ENCODE assay signal across 8 cellular contexts in the genomic region with DNA sequence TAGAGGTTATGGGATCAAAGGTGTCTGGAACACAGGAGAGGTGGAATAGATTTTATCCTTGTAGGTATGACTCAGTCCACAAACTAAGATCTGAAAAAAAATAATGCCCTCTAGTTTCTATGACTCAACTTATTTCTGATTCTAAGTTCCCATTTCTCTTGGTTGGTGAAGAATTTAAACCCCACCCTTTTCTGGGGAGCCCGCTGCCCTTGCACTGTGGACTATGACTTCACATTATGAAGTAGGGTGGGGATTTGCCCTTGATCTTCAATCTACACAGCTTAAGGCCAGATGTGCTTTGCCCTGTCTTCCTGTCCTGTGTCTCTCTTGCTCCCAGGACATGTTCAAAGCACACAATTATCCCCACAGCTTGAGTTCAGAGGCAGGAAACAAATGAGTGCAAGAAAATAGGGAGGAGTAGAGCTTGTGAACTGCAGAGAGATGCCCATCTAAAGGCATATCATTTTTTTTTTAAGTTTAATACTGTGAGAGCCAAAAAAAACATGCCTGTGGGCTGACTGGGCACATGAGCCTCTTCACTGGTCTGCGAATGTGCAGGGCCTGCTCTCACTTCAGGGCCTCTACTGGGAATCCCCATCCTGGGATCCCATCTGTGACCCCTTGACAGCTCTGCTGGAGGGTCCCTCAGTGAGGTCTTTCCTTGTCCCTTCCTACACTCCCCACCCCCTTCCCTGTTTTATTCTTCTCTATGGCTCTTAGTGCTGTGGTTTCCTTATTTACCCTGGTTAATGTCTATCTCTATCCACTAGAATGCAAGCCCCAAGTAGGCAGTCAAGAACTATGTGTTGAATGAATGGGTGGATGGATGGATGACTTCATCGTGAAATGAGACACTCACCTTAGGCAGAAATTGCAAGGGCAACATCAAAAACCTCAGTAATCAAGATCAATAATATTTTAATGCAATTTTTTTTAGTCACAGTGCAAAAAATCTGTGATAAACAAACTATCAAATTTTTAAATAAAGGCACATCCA.
A peak's percentile ranks its signal among the peaks of the same experiment; 100 is the strongest.
DNase-seq lines count a peak whose midpoint lies in the region; ATAC-seq, FAIRE-seq and TF ChIP-seq lines count a peak whose summit lies in the region.

No MANE protein-coding gene starts in this region.

- intact Hi-C loops in MCF 10A (cut with micrococcal nuclease) (loop anchor here (1.0 to 2.0 kb wide), 3 partner anchors 28 to 62 kb away; partner anchors contain the start of gene CD58), breast epithelium (cut with DNase I; ENCODE audit: low total_unique reads) (no loop called here)
- intact Hi-C loops in activated CD4-positive, alpha-beta memory T cell treated with anti-CD3 and anti-CD28 coated beads for 36 hours (cut with micrococcal nuclease), result loop anchor here (1.0 kb wide), 2 partner anchors 47 to 318 kb away; no protein-coding TSS in a partner anchor

- no peaks in the 10 kb centered on the region for H3K79me2 ChIP-seq in keratinocyte (ENCODE audit: control insufficient read depth, insufficient read depth, low read length)

- peaks cover 10% of the 10 kb centered on the region for H3K36me3 Mint-ChIP-seq in MCF 10A (ENCODE audit: insufficient read depth, unreplicated experiment)
- peaks cover 13% of the 10 kb centered on the region for H3K36me3 Mint-ChIP-seq in activated CD4-positive, alpha-beta memory T cell treated with anti-CD3 and anti-CD28 coated beads for 36 hours

- TF ChIP-seq CTCF in MCF 10A (IDR thresholded peaks at IDR 0.05; ENCODE audit: unreplicated experiment) (no peak), breast epithelium (IDR thresholded peaks at IDR 0.05) (no peak), HL-60 (IDR thresholded peaks at IDR 0.05; ENCODE audit: insufficient read depth, low read length) (no peak), keratinocyte (optimal IDR thresholded peaks at IDR 0.05 in 1 of 3, IDR thresholded peaks at IDR 0.05 in 1 of 3, conservative IDR thresholded peaks at IDR 0.05 in 1 of 3; ENCODE audit: extremely low read depth in 1 of 3, insufficient read depth in 2 of 3, low read length in 3 of 3) (no peak)

- dilution Hi-C loops in keratinocyte (cut with MboI; ENCODE audit: extremely low pct_ligation_motif_present, low sequenced_read_pairs), result no loop called here

- CTCF ChIA-PET in MCF 10A (lab: Yijun Ruan, JAX), result interaction anchor here (0.7 to 1.6 kb wide), 6 partner anchors 11 to 717 kb away, joined by 3 to 7 read pairs (median 3); no protein-coding TSS in a partner anchor
- CTCF ChIA-PET in activated CD4-positive, alpha-beta memory T cell treated with anti-CD3 and anti-CD28 coated beads for 36 hours (lab: Charles Lee), result interaction anchor here (1.1 to 2.7 kb wide), 3 partner anchors 10 to 370 kb away, joined by 3 to 13 read pairs (median 4); no protein-coding TSS in a partner anchor

- H3K4me1 ChIP-seq in breast epithelium (peaks cover 3 to 6% of the 10 kb centered on the region in 2 donors), keratinocyte (ENCODE audit: control insufficient read depth, extremely low read depth, insufficient read depth, low read length) (peaks cover 40% of the 10 kb centered on the region)

- DNase-seq in MCF 10A (ENCODE audit: unreplicated experiment) (peak; percentile 83), breast epithelium (ENCODE audit: low spot score in 2 of 2) (no peak), HL-60 (ENCODE audit: low read depth in 1 of 2, low spot score in 1 of 2) (peak in 1 of 2 experiments; percentile 71), keratinocyte (ENCODE audit: low read depth, low spot score) (peak; percentile 78), D341Med (ENCODE audit: low spot score) (no peak), NCI-H1048 (lab: John Stamatoyannopoulos, UW) (no peak)
- DNase-seq in activated CD4-positive, alpha-beta memory T cell treated with anti-CD3 and anti-CD28 coated beads for 36 hours, result peak; percentile 77

- H3K4me3 ChIP-seq in breast epithelium (no peak overlapping the region), HL-60 (replicated peaks; ENCODE audit: insufficient read depth, low read length) (no peak overlapping the region), keratinocyte (ENCODE audit: control insufficient read depth in 2 of 3, extremely low read depth in 1 of 3, insufficient read depth in 2 of 3, low read depth in 1 of 3, low read length in 3 of 3) (no peak overlapping the region)

- POLR2A ChIA-PET in MCF 10A (lab: Yijun Ruan, JAX), result interaction anchor here (1.0 to 2.5 kb wide), 5 partner anchors 10 to 133 kb away, joined by 3 to 13 read pairs (median 4); no protein-coding TSS in a partner anchor
- POLR2A ChIA-PET in activated CD4-positive, alpha-beta memory T cell treated with anti-CD3 and anti-CD28 coated beads for 36 hours (lab: Charles Lee), result interaction anchor here (0.7 to 1.3 kb wide), 4 partner anchors 43 to 252 kb away, joined by 3 to 5 read pairs (median 3); no protein-coding TSS in a partner anchor

- H3K27ac ChIP-seq in breast epithelium (peak overlapping the region in 1 of 2 donors; percentile 16), HL-60 (replicated peaks) (peak overlapping the region; percentile 55), keratinocyte (ENCODE audit: control insufficient read depth, insufficient read depth, low read length) (peak overlapping the region; percentile 85)

- peak overlapping the region; percentile 64 for H2AFZ ChIP-seq in keratinocyte (ENCODE audit: control insufficient read depth, low read length)

- ATAC-seq in GM19397 (IDR thresholded peaks at IDR 0.05; ENCODE audit: unreplicated experiment), result no peak

- H3K9ac ChIP-seq in keratinocyte (ENCODE audit: control insufficient read depth, extremely low read depth, insufficient read depth, low read length), result peak overlapping the region; percentile 45

- peaks cover 42% of the 10 kb centered on the region for H3K4me1 Mint-ChIP-seq in MCF 10A (ENCODE audit: insufficient read depth, unreplicated experiment)
- peaks cover 74% of the 10 kb centered on the region for H3K4me1 Mint-ChIP-seq in activated CD4-positive, alpha-beta memory T cell treated with anti-CD3 and anti-CD28 coated beads for 36 hours (ENCODE audit: low read depth)

- no TSS peak for BruUV-seq in MCF 10A (replicated peaks; lab: Mats Ljungman, UMichigan)

- no peaks in the 10 kb centered on the region for H4K20me1 ChIP-seq in keratinocyte (ENCODE audit: control insufficient read depth, extremely low read depth, insufficient read depth, low read length)

- no peaks in the 10 kb centered on the region for H3K36me3 ChIP-seq in breast epithelium
- no peaks in the 10 kb centered on the region for H3K36me3 ChIP-seq in keratinocyte (ENCODE audit: control insufficient read depth in 2 of 2, extremely low read depth in 1 of 2, insufficient read depth in 2 of 2, low read length in 2 of 2)

- H3K27me3 ChIP-seq in breast epithelium (no peaks in the 10 kb centered on the region), HL-60 (ENCODE audit: insufficient read depth, poor library complexity, severe bottlenecking) (no peaks in the 10 kb centered on the region), keratinocyte (ENCODE audit: control insufficient read depth, extremely low read depth, insufficient read depth, low read length) (no peaks in the 10 kb centered on the region)

- H3K4me2 ChIP-seq in keratinocyte (ENCODE audit: control insufficient read depth, extremely low read depth, insufficient read depth, low read depth, low read length), result peak overlapping the region; percentile 60

- H3K9me3 Mint-ChIP-seq in MCF 10A (ENCODE audit: unreplicated experiment), result peaks cover 10% of the 10 kb centered on the region
- H3K9me3 Mint-ChIP-seq in activated CD4-positive, alpha-beta memory T cell treated with anti-CD3 and anti-CD28 coated beads for 36 hours, result no peaks in the 10 kb centered on the region

- peak overlapping the region; percentile 92 for H3K27ac Mint-ChIP-seq in MCF 10A (ENCODE audit: low read depth, unreplicated experiment)
- H3K27ac Mint-ChIP-seq in activated CD4-positive, alpha-beta memory T cell treated with anti-CD3 and anti-CD28 coated beads for 36 hours, result peak overlapping the region; percentile 73

- H3K9me1 ChIP-seq in keratinocyte (ENCODE audit: control insufficient read depth, extremely low read depth, insufficient read depth, low read length), result peaks cover 2% of the 10 kb centered on the region

- TF ChIP-seq POLR2A in breast epithelium (IDR thresholded peaks at IDR 0.05), result no peak

- no peaks in the 10 kb centered on the region for H3K27me3 Mint-ChIP-seq in MCF 10A (ENCODE audit: insufficient read depth, unreplicated experiment)
- no peaks in the 10 kb centered on the region for H3K27me3 Mint-ChIP-seq in activated CD4-positive, alpha-beta memory T cell treated with anti-CD3 and anti-CD28 coated beads for 36 hours

- H3K4me3 Mint-ChIP-seq in MCF 10A (ENCODE audit: unreplicated experiment), result peak overlapping the region; percentile 32
- H3K4me3 Mint-ChIP-seq in activated CD4-positive, alpha-beta memory T cell treated with anti-CD3 and anti-CD28 coated beads for 36 hours, result no peak overlapping the region

- peak; percentile 39 for FAIRE-seq in keratinocyte (lab: Jason Lieb, UNC)

- no peaks in the 10 kb centered on the region for H3K9me3 ChIP-seq in breast epithelium
- H3K9me3 ChIP-seq in keratinocyte (ENCODE audit: control insufficient read depth, low read depth, low read length), result no peaks in the 10 kb centered on the region

Comparison
In these comparisons a context has a peak if more than half of its experiments do, and no peak if none do; other contexts are left out.
1. DNase-seq: peak in MCF 10A (single experiment), activated CD4-positive, alpha-beta memory T cell treated with anti-CD3 and anti-CD28 coated beads for 36 hours (single experiment) and keratinocyte (single experiment); none in breast epithelium (0 of 2), D341Med (single experiment) and NCI-H1048 (single experiment).